ENCODE assay signal across 16 cellular contexts in genomic region chr17:66941773-66942452, GRCh38. TPM values are rescaled to one million over a fixed set of nuclear protein-coding genes. Genes with fewer than 3 reads are reported as not detected.
"Had no signal": no experiment of that assay in that cellular context is flagged by ENCODE, and none has a peak within 500 bp of the region (broad histone marks: within the 10 kb centered on the region; RNA-seq: fewer than 3 reads in every experiment).

No MANE protein-coding gene starts in this region.

- H3K4me3 Mint-ChIP-seq: activated naive CD8-positive, alpha-beta T cell; memory B cell had no signal

- H3K27ac ChIP-seq: epithelial cell of prostate, ovary, tibial artery, vagina had no signal

- H3K4me1 ChIP-seq: tibial artery had no signal

- H3K27ac Mint-ChIP-seq: activated naive CD8-positive, alpha-beta T cell; memory B cell; nephron had no signal

- H3K27me3 ChIP-seq: ovary, vagina had no signal

- H3K9me3 ChIP-seq: ovary, tibial artery, vagina had no signal

- DNase-seq: activated CD4-positive, alpha-beta T cell treated with anti-CD3 and anti-CD28 coated beads, Interleukin-2, amount 50 U/mL, for 4 hours; foreskin fibroblast; ovary; stimulated activated CD4-positive, alpha-beta T cell treated with anti-CD3 and anti-CD28 coated beads, Interleukin-2, amount 100 ng/mL, for 24 hours; stimulated activated naive CD4-positive, alpha-beta T cell treated with Interleukin-2 at 50 U/mL for 16 hours had no signal

- H3K36me3 ChIP-seq: ovary, tibial artery, vagina had no signal

- H3K4me3 ChIP-seq: ovary, tibial artery, vagina had no signal

RNA-seq across cellular contexts. Expression of gene CACNG4, which starts 22.6 kb away (rescaled TPM):
- total RNA-seq: activated CD8-positive, alpha-beta memory T cell treated with anti-CD3 and anti-CD28 coated beads for 36 hours; dermis microvascular lymphatic vessel endothelial cell; glomerular endothelial cell; subcutaneous adipose tissue; T-helper 2 cell treated with Interferon-gamma antibody and Interleukin-4, amounts not matched to agents 100 ng/mL and 5 ng/mL, for 36 hours had no signal
